Comparison of ENCODE assay signal across 19 cellular contexts in the genomic region with DNA sequence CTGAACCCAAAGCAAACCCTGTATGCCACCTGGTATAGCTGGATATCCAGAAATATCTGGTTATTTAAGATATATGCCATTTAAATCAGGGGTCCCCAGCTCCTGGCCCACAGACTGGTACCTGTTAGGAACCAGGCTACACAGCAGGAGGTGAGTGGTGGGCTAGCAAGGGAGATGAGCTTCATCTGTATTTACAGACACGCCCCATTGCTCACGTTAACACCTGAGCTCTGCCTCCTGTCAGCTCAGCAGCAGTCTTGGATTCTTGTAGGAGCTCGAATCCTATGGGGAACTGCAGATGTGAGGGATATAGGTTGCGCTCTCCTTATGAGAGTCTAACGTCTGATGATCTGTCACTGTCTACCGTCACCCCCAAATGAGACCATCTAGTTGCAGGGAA.
"Had no signal": no experiment of that assay in that cellular context is flagged by ENCODE, and none has a peak within 500 bp of the region (broad histone marks: within the 10 kb centered on the region; RNA-seq: fewer than 3 reads in every experiment).

No MANE protein-coding gene starts in this region.

- H3K9me3 Mint-ChIP-seq: neural crest cell; stimulated activated naive CD8-positive, alpha-beta T cell treated with anti-CD3 and anti-CD28 coated beads, Interleukin-15, amount 100 ng/mL, for 72 hours had no signal

- ATAC-seq: esophagus mucosa; gastrocnemius medialis; left lobe of liver; natural killer cell treated with Interleukin-12 subunit alpha and Interleukin-12 subunit beta and Interleukin-15 and Interleukin-18, amount 100 ng/mL, for 72 hours; sciatic nerve; stimulated activated naive CD8-positive, alpha-beta T cell treated with anti-CD3 and anti-CD28 coated beads, Interleukin-15, amount 100 ng/mL, for 72 hours had no signal

- H3K4me1 Mint-ChIP-seq: neural crest cell; stimulated activated naive CD8-positive, alpha-beta T cell treated with anti-CD3 and anti-CD28 coated beads, Interleukin-15, amount 100 ng/mL, for 72 hours had no signal

- DNase-seq: dorsolateral prefrontal cortex; effector CD4-positive, alpha-beta T cell; gastrocnemius medialis; head of caudate nucleus; stimulated activated CD4-positive, alpha-beta T cell treated with anti-CD3 and anti-CD28 coated beads, Interleukin-12 subunit alpha, Interleukin-12 subunit beta, amount 100 ng/mL, for 4 hours; stimulated activated CD4-positive, alpha-beta T cell treated with anti-CD3 and anti-CD28 coated beads, Interleukin-1b, Interleukin-23, amount 100 ng/mL, for 48 hours; stimulated activated CD4-positive, alpha-beta T cell treated with anti-CD3 and anti-CD28 coated beads, Interleukin-4, amount 100 ng/mL, for 1 hour; stimulated activated CD8-positive, alpha-beta memory T cell treated with anti-CD3 and anti-CD28 coated beads, Interleukin-4, amount 100 ng/mL, for 48 hours; stimulated activated naive CD4-positive, alpha-beta T cell; stimulated activated naive CD8-positive, alpha-beta T cell treated with anti-CD3 and anti-CD28 coated beads, Interleukin-15, amount 100 ng/mL, for 72 hours; trophoblast cell had no signal

- H3K36me3 Mint-ChIP-seq: memory B cell; natural killer cell treated with Interleukin-12 subunit alpha and Interleukin-12 subunit beta and Interleukin-15 and Interleukin-18, amount 100 ng/mL, for 72 hours had no signal

- H3K27ac Mint-ChIP-seq: memory B cell; natural killer cell treated with Interleukin-12 subunit alpha and Interleukin-12 subunit beta and Interleukin-15 and Interleukin-18, amount 100 ng/mL, for 72 hours; progenitor cell of endocrine pancreas; stimulated activated naive CD8-positive, alpha-beta T cell treated with anti-CD3 and anti-CD28 coated beads, Interleukin-15, amount 100 ng/mL, for 72 hours had no signal

- H3K27me3 Mint-ChIP-seq: memory B cell; natural killer cell treated with Interleukin-12 subunit alpha and Interleukin-12 subunit beta and Interleukin-15 and Interleukin-18, amount 100 ng/mL, for 72 hours; stimulated activated naive CD8-positive, alpha-beta T cell treated with anti-CD3 and anti-CD28 coated beads, Interleukin-15, amount 100 ng/mL, for 72 hours had no signal

- FAIRE-seq: keratinocyte had no signal

- H3K4me3 Mint-ChIP-seq: memory B cell; natural killer cell treated with Interleukin-12 subunit alpha and Interleukin-12 subunit beta and Interleukin-15 and Interleukin-18, amount 100 ng/mL, for 72 hours; neural crest cell; stimulated activated naive CD8-positive, alpha-beta T cell treated with anti-CD3 and anti-CD28 coated beads, Interleukin-15, amount 100 ng/mL, for 72 hours had no signal
